Comparison of ENCODE assay signal across 1 cellular context in the genomic region with DNA sequence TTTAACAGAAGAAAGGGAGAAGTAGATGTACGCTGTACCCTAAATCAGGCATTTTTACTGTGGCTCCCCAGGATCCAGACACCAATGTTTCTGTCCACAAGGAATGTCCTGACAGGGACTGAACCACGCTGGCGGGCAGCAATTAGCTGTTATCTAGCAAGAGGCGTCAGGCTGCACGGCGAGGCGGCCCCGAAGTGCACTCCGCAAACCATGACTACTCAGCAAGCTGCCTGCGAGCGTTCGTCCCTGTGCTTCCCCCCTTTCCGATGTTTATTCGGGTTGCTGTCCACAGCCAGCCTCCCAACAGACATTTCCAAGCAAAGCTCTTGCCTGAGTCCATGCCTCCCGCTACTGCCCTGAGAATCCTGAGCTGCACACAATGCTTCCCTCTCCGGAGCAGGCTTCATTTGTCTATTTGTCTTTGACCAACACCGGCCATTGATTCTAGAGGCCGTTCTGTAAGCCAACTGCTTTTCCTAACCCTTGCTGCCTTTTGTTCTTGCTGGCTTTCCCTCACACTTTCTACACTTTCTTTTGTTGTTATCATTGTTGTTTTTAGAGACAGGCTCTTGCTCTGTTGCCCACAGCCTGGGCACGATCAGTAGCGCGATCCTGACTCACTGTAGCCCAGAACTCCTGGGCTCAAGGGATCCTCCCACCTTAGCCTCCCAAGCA.
TF ChIP-seq lines count a peak whose summit lies in the region.

No MANE protein-coding gene starts in this region.

TF ChIP-seq in H1, 55 proteins besides CTCF, POLR2A, EP300 and RAD21:
- TF ChIP-seq NANOG (IDR thresholded peaks at IDR 0.05; ENCODE audit: insufficient read depth, low read depth, low read length, poor library complexity, severe bottlenecking) (no peak), TAF1 (IDR thresholded peaks at IDR 0.05; ENCODE audit: low read depth, low read length) (no peak), MAFK (IDR thresholded peaks at IDR 0.05; ENCODE audit: low read depth, low read length) (no peak), ATF2 (IDR thresholded peaks at IDR 0.05; ENCODE audit: low read length) (no peak)
